ENCODE assay signal across 8 cellular contexts in the genomic region with DNA sequence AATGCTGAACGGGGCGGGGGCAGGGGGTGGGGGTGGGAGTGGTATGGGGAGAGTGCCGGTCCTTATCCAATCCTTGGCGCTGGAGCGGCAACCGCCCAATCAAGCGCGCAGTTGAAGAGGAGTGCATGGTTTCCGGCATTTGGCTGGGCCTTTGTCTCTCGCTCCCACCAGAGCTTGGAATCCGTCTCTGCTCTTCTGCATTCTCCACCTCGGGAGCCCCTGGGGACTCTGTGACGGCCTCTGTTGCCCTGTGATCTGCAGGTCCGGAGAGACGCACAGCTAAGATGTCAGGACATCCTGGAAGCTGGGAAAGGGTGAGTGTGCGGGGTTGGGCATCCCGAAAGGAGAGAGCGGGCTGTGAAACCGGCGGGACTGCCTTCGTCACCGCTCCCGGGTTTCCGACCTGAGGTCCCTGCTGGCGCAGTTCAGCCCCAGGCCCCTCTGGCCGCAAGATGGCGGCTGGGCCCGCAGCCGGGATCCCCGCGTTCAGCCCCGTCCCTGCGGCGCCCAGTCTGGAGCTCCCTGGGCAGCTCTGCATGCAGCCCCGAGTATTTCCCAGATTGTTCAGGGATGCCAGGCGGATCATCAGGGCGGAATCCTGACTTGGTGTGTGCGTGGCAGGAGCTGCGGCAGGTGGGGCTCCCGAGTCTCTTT. TPM values are rescaled to one million over a fixed set of nuclear protein-coding genes. Genes with fewer than 3 reads are reported as not detected.
DNase-seq lines count a peak whose midpoint lies in the region; ATAC-seq, FAIRE-seq and TF ChIP-seq lines count a peak whose summit lies in the region.

No MANE protein-coding gene starts in this region.

- peak overlapping the region; percentile 94 for H3K4me3 Mint-ChIP-seq in activated T-helper 17 cell treated with anti-CD3 and anti-CD28 coated beads, Interleukin-2, amount 50 U/mL, for 72 hours
- peak overlapping the region; percentile 99 for H3K4me3 Mint-ChIP-seq in natural killer cell

- no peak for FAIRE-seq in RCC 7860 (lab: Jason Lieb, UNC)

- peaks cover 27% of the 10 kb centered on the region for H3K36me3 Mint-ChIP-seq in activated T-helper 17 cell treated with anti-CD3 and anti-CD28 coated beads, Interleukin-2, amount 50 U/mL, for 72 hours (ENCODE audit: low read depth)
- no peaks in the 10 kb centered on the region for H3K36me3 Mint-ChIP-seq in natural killer cell

- H3K4me1 Mint-ChIP-seq in activated T-helper 17 cell treated with anti-CD3 and anti-CD28 coated beads, Interleukin-2, amount 50 U/mL, for 72 hours = peaks cover 27% of the 10 kb centered on the region
- H3K4me1 Mint-ChIP-seq in natural killer cell = peaks cover 32 to 36% of the 10 kb centered on the region in 2 donors

- H3K27ac Mint-ChIP-seq in activated T-helper 17 cell treated with anti-CD3 and anti-CD28 coated beads, Interleukin-2, amount 50 U/mL, for 72 hours = peak overlapping the region; percentile 97
- peak overlapping the region; percentile 91 to 96 for H3K27ac Mint-ChIP-seq in natural killer cell

- intact Hi-C loops in natural killer cell (cut with micrococcal nuclease) = loop anchor here (1.0 kb wide), 1 partner anchor 54 kb away; a partner anchor contains a TSS

- no peaks in the 10 kb centered on the region for H3K27me3 Mint-ChIP-seq in activated T-helper 17 cell treated with anti-CD3 and anti-CD28 coated beads, Interleukin-2, amount 50 U/mL, for 72 hours
- H3K27me3 Mint-ChIP-seq in natural killer cell (ENCODE audit: low read depth in 2 of 2) = no peaks in the 10 kb centered on the region

- DNase-seq in DMS153 (lab: John Stamatoyannopoulos, UW) (peak; percentile 91), HuH-7.5 (ENCODE audit: low spot score) (peak; percentile 98), RCC 7860 (ENCODE audit: low spot score) (peak; percentile 75), fibroblast of peridontal ligament (ENCODE audit: extremely low read depth) (peak; percentile 89), natural killer cell (peak; percentile 78)
- DNase-seq in stimulated activated naive CD4-positive, alpha-beta T cell (lab: John Stamatoyannopoulos, UW) = peak; percentile 73 to 88 (median 84)

- peak; percentile 91 for ATAC-seq in GM21528 (IDR thresholded peaks at IDR 0.05; ENCODE audit: low FRiP score, unreplicated experiment)
- ATAC-seq in activated T-helper 17 cell treated with anti-CD3 and anti-CD28 coated beads, Interleukin-2, amount 50 U/mL, for 72 hours (replicated peaks) = peak; percentile 98
- peak; percentile 98 to 99 (median 99) for ATAC-seq in natural killer cell

- H3K9me3 Mint-ChIP-seq in activated T-helper 17 cell treated with anti-CD3 and anti-CD28 coated beads, Interleukin-2, amount 50 U/mL, for 72 hours = no peaks in the 10 kb centered on the region
- H3K9me3 Mint-ChIP-seq in natural killer cell = no peaks in the 10 kb centered on the region

- no peak for TF ChIP-seq CTCF in natural killer cell (IDR thresholded peaks at IDR 0.05)

RNA-seq across cellular contexts. Expression of a gene that starts 53.6 kb away (rescaled TPM):
- 10 to 100 TPM in 1 of 2 donors, 1 to 10 TPM in 1; 9.6 to 10.2 TPM for total RNA-seq in activated T-helper 17 cell treated with anti-CD3 and anti-CD28 coated beads, Interleukin-2, amount 50 U/mL, for 72 hours
- total RNA-seq in natural killer cell = 10 to 100 TPM; 16.7 to 20.5 (median 19.8) TPM

Comparison
In these comparisons a context has a peak if more than half of its experiments do, and no peak if none do; other contexts are left out.
1. Peak in every context shown above with its lines: DNase-seq and ATAC-seq.